In genomic region chr7:73577627-73578341, GRCh38 we compare ENCODE assay signal across 7 cellular contexts. TPM values are rescaled to one million over a fixed set of nuclear protein-coding genes. Genes with fewer than 3 reads are reported as not detected.
A peak's percentile ranks its signal among the peaks of the same experiment; 100 is the strongest.
DNase-seq lines count a peak whose midpoint lies in the region; ATAC-seq and TF ChIP-seq lines count a peak whose summit lies in the region.

No MANE protein-coding gene starts in this region.

- DNase-seq in T-helper 17 cell = no peak
- peak; percentile 28 for DNase-seq in fibroblast of villous mesenchyme (ENCODE audit: low read depth)
- DNase-seq in posterior vena cava (ENCODE audit: low spot score) = peak; percentile 74
- DNase-seq in activated gamma-delta T cell treated with Interleukin-2 at 50 U/mL for 16 hours = no peak

- H3K27me3 Mint-ChIP-seq in T-helper 17 cell = no peaks in the 10 kb centered on the region

- H3K36me3 Mint-ChIP-seq in T-helper 17 cell (ENCODE audit: low read depth) = peaks cover 2% of the 10 kb centered on the region

- TF ChIP-seq CTCF in fibroblast of villous mesenchyme (IDR thresholded peaks at IDR 0.05; ENCODE audit: insufficient read depth, low read depth, low read length) = no peak

- intact Hi-C loops in posterior vena cava (cut with DNase I) = no loop called here

- no peaks in the 10 kb centered on the region for H3K9me3 ChIP-seq in T-helper 17 cell (ENCODE audit: control insufficient read depth, low read length, poor library complexity, severe bottlenecking)

- peak overlapping the region; percentile 94 for H3K27ac Mint-ChIP-seq in T-helper 17 cell

- peaks cover 25% of the 10 kb centered on the region for H3K4me1 Mint-ChIP-seq in T-helper 17 cell

- peak overlapping the region; percentile 96 for H3K4me3 Mint-ChIP-seq in T-helper 17 cell

- peak overlapping the region; percentile 68 for H3K4me3 ChIP-seq in fibroblast of villous mesenchyme (ENCODE audit: low read depth, low read length)

- ATAC-seq in GM18870 (IDR thresholded peaks at IDR 0.05; ENCODE audit: unreplicated experiment) (peak; percentile 5), HG02981 (IDR thresholded peaks at IDR 0.05; ENCODE audit: unreplicated experiment) (peak; percentile 15), T-helper 17 cell (no peak), HG03108 (IDR thresholded peaks at IDR 0.05; ENCODE audit: unreplicated experiment) (no peak)

RNA-seq across cellular contexts. Expression of gene TBL2, which starts 0.6 kb away (rescaled TPM):
- total RNA-seq in T-helper 17 cell = 10 to 100 TPM; 15.3 to 22.9 TPM
- total RNA-seq in fibroblast of villous mesenchyme = 64.4 and 68.7 TPM in 2 replicates
- 10 to 100 TPM; 21.7 to 24.4 TPM for total RNA-seq in posterior vena cava

RNA-seq across cellular contexts. Expression of gene BCL7B, which starts 20.3 kb away (rescaled TPM):
- total RNA-seq in T-helper 17 cell (100 to 1,000 TPM; 112 to 116 TPM), fibroblast of villous mesenchyme (27.2 and 30.3 TPM in 2 replicates), posterior vena cava (10 to 100 TPM; 59.0 to 79.2 TPM)

RNA-seq across cellular contexts. Expression of gene MLXIPL, which starts 46.5 kb away (rescaled TPM):
- total RNA-seq in T-helper 17 cell = not detected
- total RNA-seq in fibroblast of villous mesenchyme = not detected in 2 replicates
- 10 to 100 TPM in 1 of 2 donors, 1 to 10 TPM in 1; 3.3 to 14.0 TPM for total RNA-seq in posterior vena cava

RNA-seq across cellular contexts. Expression of gene BAZ1B, which starts 55.7 kb away (rescaled TPM):
- 10 to 100 TPM; 51.2 to 52.6 TPM for total RNA-seq in T-helper 17 cell
- total RNA-seq in fibroblast of villous mesenchyme = 57.0 and 64.3 TPM in 2 replicates
- total RNA-seq in posterior vena cava = 10 to 100 TPM; 43.5 to 50.6 TPM

Comparison
In these comparisons a context has a peak if more than half of its experiments do, and no peak if none do; other contexts are left out.
1. ATAC-seq: peak in GM18870 (single experiment) and HG02981 (single experiment); none in T-helper 17 cell (single experiment) and HG03108 (single experiment).
2. DNase-seq: peak in fibroblast of villous mesenchyme (single experiment) and posterior vena cava (single experiment); none in T-helper 17 cell (0 of 3) and activated gamma-delta T cell treated with Interleukin-2 at 50 U/mL for 16 hours (single experiment).